Comparison of ENCODE assay signal across 21 cellular contexts in genomic region chr2:238147791-238148190, GRCh38. TPM values are rescaled to one million over a fixed set of nuclear protein-coding genes. Genes with fewer than 3 reads are reported as not detected.
"Had no signal": no experiment of that assay in that cellular context is flagged by ENCODE, and none has a peak within 500 bp of the region (broad histone marks: within the 10 kb centered on the region; RNA-seq: fewer than 3 reads in every experiment).

No MANE protein-coding gene starts in this region.

- H3K4me2 ChIP-seq: KMS-11 had no signal

- H3K36me3 ChIP-seq: SJSA1 had no signal

- DNase-seq: Kasumi-1, MM.1S, NCI-H1105, NCI-H1417, NCI-H1436 treated with DMSO at 0.1 percent for 48 hours, NCI-H1694, NCI-H187 treated with DMSO at 0.1 percent for 48 hours, NCI-H2029 treated with DMSO at 0.1 percent for 48 hours, NCI-H2171 treated with DMSO at 0.1 percent for 48 hours, NCI-H526 treated with DMSO at 0.1 percent for 48 hours, NCI-H748 treated with DMSO at 0.1 percent for 48 hours, Right ventricle myocardium superior, RPMI8226, SIG-M5 had no signal

- H3K4me3 ChIP-seq: SJSA1, SK-N-MC had no signal

- H3K27me3 ChIP-seq: SJSA1 had no signal

- H3K9ac ChIP-seq: KMS-11 had no signal

- FAIRE-seq: HTR-8/SVneo, RCC 7860 had no signal

- H3K27ac ChIP-seq: HL-60, KMS-11, SJSA1, SK-N-MC had no signal

- H3K9me3 ChIP-seq: SJSA1 had no signal

RNA-seq across cellular contexts. Expression of gene KLHL30, which starts 9.3 kb away (rescaled TPM):
- total RNA-seq: M059J had no signal

RNA-seq across cellular contexts. Expression of gene ERFE, which starts 11.0 kb away (rescaled TPM):
- total RNA-seq: Right ventricle myocardium superior had no signal

RNA-seq across cellular contexts. Expression of gene ESPNL, which starts 47.7 kb away (rescaled TPM):
- total RNA-seq: M059J, Right ventricle myocardium superior had no signal
